Comparison of ENCODE assay signal across 25 cellular contexts in genomic region chr10:102515724-102516123, GRCh38.
"Had no signal": no experiment of that assay in that cellular context is flagged by ENCODE, and none has a peak within 500 bp of the region (broad histone marks: within the 10 kb centered on the region; RNA-seq: fewer than 3 reads in every experiment).

No MANE protein-coding gene starts in this region.

- ATAC-seq: activated CD8-positive, alpha-beta T cell treated with anti-CD3 and anti-CD28 coated beads for 36 hours; activated T-cell treated with anti-CD3 and anti-CD28 coated beads, Interleukin-2, amount 50 U/mL, for 72 hours; K562; PC-3 had no signal

- DNase-seq: activated CD4-positive, alpha-beta T cell treated with anti-CD3 and anti-CD28 coated beads, Interleukin-2, amount 10 ng/mL, durations not matched to agents 24 days and 14 days; activated CD4-positive, alpha-beta T cell treated with anti-CD3 and anti-CD28 coated beads, Interleukin-2, amount 50 U/mL, for 4 hours; activated CD8-positive, alpha-beta T cell treated with anti-CD3 and anti-CD28 coated beads for 36 hours; activated naive CD4-positive, alpha-beta T cell; activated naive CD4-positive, alpha-beta T cell treated with anti-CD3 and anti-CD28 coated beads, Interleukin-2, amount 50 U/mL, for 16 hours; activated T-cell treated with anti-CD3 and anti-CD28 coated beads, Interleukin-2, amount 50 U/mL, for 1 hour; activated T-cell treated with anti-CD3 and anti-CD28 coated beads, Interleukin-2, amount 50 U/mL, for 72 hours; adrenal gland; body of pancreas; NCI-H1105; NCI-H1417 treated with DMSO at 0.1 percent for 48 hours; NCI-H187 treated with DMSO at 0.1 percent for 48 hours; NCI-H2081; NCI-H226; NCI-H446 treated with DMSO at 0.1 percent for 48 hours; NCI-H524; NK-92 treated with Interleukin-12 subunit alpha and Interleukin-12 subunit beta, amount 100 ng/mL, for 24 hours; PC-3; RPMI8226; SHP77 treated with DMSO at 0.1 percent for 48 hours; SK-N-SH had no signal

- H3K4me3 Mint-ChIP-seq: activated CD4-positive, alpha-beta T cell treated with anti-CD3 and anti-CD28 coated beads, Interleukin-2, amount 10 ng/mL, durations not matched to agents 24 days and 14 days; activated CD8-positive, alpha-beta T cell treated with anti-CD3 and anti-CD28 coated beads for 36 hours; activated T-cell treated with anti-CD3 and anti-CD28 coated beads, Interleukin-2, amount 50 U/mL, for 72 hours; T-helper 1 cell treated with Interleukin-12 subunit alpha and Interleukin-12 subunit beta and Interleukin-4 antibody, amounts not matched to agents 30 μg/mL and 1 μg/mL, for 36 hours; T-helper 2 cell treated with Interferon-gamma antibody and Interleukin-4, amounts not matched to agents 5 μg/mL and 100 μg/mL, for 36 hours had no signal

- H3K27me3 Mint-ChIP-seq: activated CD4-positive, alpha-beta T cell treated with anti-CD3 and anti-CD28 coated beads, Interleukin-2, amount 10 ng/mL, durations not matched to agents 24 days and 14 days; activated CD8-positive, alpha-beta T cell treated with anti-CD3 and anti-CD28 coated beads for 36 hours had no signal

- H3K27ac Mint-ChIP-seq: activated CD4-positive, alpha-beta T cell treated with anti-CD3 and anti-CD28 coated beads, Interleukin-2, amount 10 ng/mL, durations not matched to agents 24 days and 14 days; activated CD8-positive, alpha-beta T cell treated with anti-CD3 and anti-CD28 coated beads for 36 hours; activated T-cell treated with anti-CD3 and anti-CD28 coated beads, Interleukin-2, amount 50 U/mL, for 72 hours; activated T-helper 2 cell treated with anti-CD3 and anti-CD28 coated beads, Interferon-gamma antibody, Interleukin-2, Interleukin-4, amounts not matched to agents 10 μg/mL and 5 μg/mL and 100 μg/mL, durations not matched to agents 14 hours and 24 hours and 36 hours; T-helper 1 cell treated with Interleukin-12 subunit alpha and Interleukin-12 subunit beta and Interleukin-4 antibody, amounts not matched to agents 30 μg/mL and 1 μg/mL, for 36 hours; T-helper 2 cell treated with Interferon-gamma antibody and Interleukin-4, amounts not matched to agents 5 μg/mL and 100 μg/mL, for 36 hours had no signal

- H3K9me3 Mint-ChIP-seq: activated CD4-positive, alpha-beta T cell treated with anti-CD3 and anti-CD28 coated beads, Interleukin-2, amount 10 ng/mL, durations not matched to agents 24 days and 14 days; activated CD8-positive, alpha-beta T cell treated with anti-CD3 and anti-CD28 coated beads for 36 hours; activated T-cell treated with anti-CD3 and anti-CD28 coated beads, Interleukin-2, amount 50 U/mL, for 72 hours; activated T-helper 2 cell treated with anti-CD3 and anti-CD28 coated beads, Interferon-gamma antibody, Interleukin-2, Interleukin-4, amounts not matched to agents 10 μg/mL and 5 μg/mL and 100 μg/mL, durations not matched to agents 14 hours and 24 hours and 36 hours; T-helper 1 cell treated with Interleukin-12 subunit alpha and Interleukin-12 subunit beta and Interleukin-4 antibody, amounts not matched to agents 30 μg/mL and 1 μg/mL, for 36 hours; T-helper 2 cell treated with Interferon-gamma antibody and Interleukin-4, amounts not matched to agents 5 μg/mL and 100 μg/mL, for 36 hours had no signal
